Comparison of ENCODE assay signal across 8 cellular contexts in genomic region chr2:19786408-19787058, GRCh38.
DNase-seq lines count a peak whose midpoint lies in the region; ATAC-seq and TF ChIP-seq lines count a peak whose summit lies in the region.

No MANE protein-coding gene starts in this region.

- no peaks in the 10 kb centered on the region for H3K27me3 ChIP-seq in H7 (ENCODE audit: control insufficient read depth, insufficient read depth, low read length)

- H3K36me3 ChIP-seq in H7 (replicated peaks; ENCODE audit: control insufficient read depth, insufficient read depth, low read length), result no peaks in the 10 kb centered on the region

- H3K4me3 ChIP-seq in H7 (ENCODE audit: insufficient read depth, low read depth, low read length), result no peak overlapping the region

- TF ChIP-seq POLR2A in erythroblast (IDR thresholded peaks at IDR 0.05; ENCODE audit: low read length), result no peak

- ATAC-seq in GM21723 (IDR thresholded peaks at IDR 0.05; ENCODE audit: unreplicated experiment) (peak; percentile 72), GM21367 (IDR thresholded peaks at IDR 0.05; ENCODE audit: unreplicated experiment) (no peak), HG03571 (IDR thresholded peaks at IDR 0.05; ENCODE audit: unreplicated experiment) (no peak)

- DNase-seq in AG08395 (ENCODE audit: low spot score) (peak; percentile 73), LHCN-M2 (ENCODE audit: low read depth) (peak; percentile 63), erythroblast (lab: John Stamatoyannopoulos, UW) (peak; percentile 50 to 78), H7 (no peak)
- DNase-seq in stimulated activated CD4-positive, alpha-beta T cell treated with anti-CD3 and anti-CD28 coated beads, Interleukin-1b, Interleukin-23, amount 100 ng/mL, for 48 hours, result no peak

Comparison
In these comparisons a context has a peak if more than half of its experiments do, and no peak if none do; other contexts are left out.
1. DNase-seq: peak in AG08395 (single experiment), LHCN-M2 (single experiment) and erythroblast (2 of 2); none in H7 (single experiment) and stimulated activated CD4-positive, alpha-beta T cell treated with anti-CD3 and anti-CD28 coated beads, Interleukin-1b, Interleukin-23, amount 100 ng/mL, for 48 hours (single experiment).